ENCODE assay signal across 17 cellular contexts in the genomic region with DNA sequence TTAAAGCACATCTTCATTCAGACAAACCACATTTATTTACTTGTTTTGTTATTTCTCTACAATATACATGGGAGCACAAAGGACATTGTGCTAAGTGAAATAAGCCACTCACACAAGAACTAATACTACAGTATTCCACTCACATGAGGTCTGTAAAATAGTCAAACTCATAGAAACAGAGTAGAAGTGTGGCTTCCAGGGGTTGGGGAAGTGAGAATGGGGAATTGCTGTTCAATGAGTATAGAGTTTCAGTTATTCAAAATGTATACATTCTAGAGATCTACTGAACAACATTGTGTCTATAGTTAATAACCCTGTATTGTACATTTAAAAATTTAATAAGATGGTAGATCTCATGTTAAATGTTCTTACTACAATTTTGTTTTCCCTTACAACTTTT.
DNase-seq lines count a peak whose midpoint lies in the region; ATAC-seq and TF ChIP-seq lines count a peak whose summit lies in the region.
"Had no signal": no experiment of that assay in that cellular context is flagged by ENCODE, and none has a peak within 500 bp of the region (broad histone marks: within the 10 kb centered on the region; RNA-seq: fewer than 3 reads in every experiment).

No MANE protein-coding gene starts in this region.

- H3K9me3 Mint-ChIP-seq in activated T-cell treated with anti-CD3 and anti-CD28 coated beads, Interleukin-2, amount 50 U/mL, for 24 hours: no peaks in the 10 kb centered on the region

- H4K20me1 ChIP-seq in OCI-LY7 (ENCODE audit: insufficient read depth, low read length) (no peaks in the 10 kb centered on the region), hepatocyte (ENCODE audit: insufficient read depth, poor library complexity, severe bottlenecking) (no peaks in the 10 kb centered on the region)

- no peaks in the 10 kb centered on the region for H3K27me3 ChIP-seq in hepatocyte

- no TSS peak for BruUV-seq in OCI-LY7 (replicated peaks; lab: Mats Ljungman, UMichigan)

- H3K9me3 ChIP-seq in OCI-LY7 (ENCODE audit: low read length) (no peaks in the 10 kb centered on the region), hepatocyte (ENCODE audit: low read depth) (no peaks in the 10 kb centered on the region)
- H3K9me3 ChIP-seq: prostate gland had no signal

- H3K4me3 ChIP-seq in OCI-LY7 (ENCODE audit: low read depth, low read length, poor library complexity, severe bottlenecking) (no peak overlapping the region), hepatocyte (no peak overlapping the region)
- H3K4me3 ChIP-seq: prostate gland had no signal

- intact Hi-C loops in OCI-LY7 (cut with micrococcal nuclease; ENCODE audit: unreplicated experiment): loop anchor here (5.0 kb wide), 1 partner anchor 89 kb away; a partner anchor contains a TSS

- H3K4me2 ChIP-seq in OCI-LY7 (ENCODE audit: low read length) (peak overlapping the region; percentile 49), hepatocyte (no peak overlapping the region)

- in situ Hi-C loops in GM13977 (cut with MboI; ENCODE audit: low pct_unique_long_range_greater_than_20kb, low sequenced_read_pairs, unreplicated experiment): no loop called here

- ATAC-seq in GM18870 (IDR thresholded peaks at IDR 0.05; ENCODE audit: unreplicated experiment) (peak; percentile 77), GM21723 (IDR thresholded peaks at IDR 0.05; ENCODE audit: unreplicated experiment) (peak; percentile 61), HG03159 (IDR thresholded peaks at IDR 0.05; ENCODE audit: unreplicated experiment) (peak; percentile 88)

- H3K36me3 ChIP-seq in OCI-LY7 (ENCODE audit: insufficient read depth, low read length) (no peaks in the 10 kb centered on the region), hepatocyte (replicated peaks; ENCODE audit: insufficient read depth, low read depth) (no peaks in the 10 kb centered on the region)
- H3K36me3 ChIP-seq: prostate gland had no signal

- H3K27ac ChIP-seq in OCI-LY7 (ENCODE audit: low read depth, low read length, poor library complexity, severe bottlenecking): peak overlapping the region; percentile 43
- no peak overlapping the region for H3K27ac ChIP-seq in hepatocyte
- H3K27ac ChIP-seq: prostate gland had no signal

- H3K9me2 ChIP-seq in OCI-LY7 (ENCODE audit: insufficient read depth, low read length): no peaks in the 10 kb centered on the region
- no peaks in the 10 kb centered on the region for H3K9me2 ChIP-seq in hepatocyte (replicated peaks; ENCODE audit: insufficient read depth)

- H2AFZ ChIP-seq in OCI-LY7 (ENCODE audit: low read length) (peak overlapping the region; percentile 49; the same call in 1 of the 2 replicates), hepatocyte (no peak overlapping the region)

- DNase-seq in OCI-LY7 (ENCODE audit: low spot score): peak; percentile 20
- DNase-seq in NCI-H146 treated with DMSO at 0.1 percent for 48 hours (lab: John Stamatoyannopoulos, UW; ENCODE audit: unreplicated experiment): no peak
- DNase-seq in activated T-cell treated with anti-CD3 and anti-CD28 coated beads, Interleukin-2, amount 50 U/mL, for 24 hours: no peak
- no peak for DNase-seq in GM13977 (ENCODE audit: low spot score)
- DNase-seq in hepatocyte (ENCODE audit: low spot score): no peak
- DNase-seq: activated CD4-positive, alpha-beta T cell treated with anti-CD3 and anti-CD28 coated beads, Interleukin-2, amount 10 ng/mL, durations not matched to agents 7 days and 5 days; AML-193; cerebellar nuclear complex; foreskin fibroblast; naive B cell; SHP77; substantia nigra; T-helper 9 cell had no signal

- H3K4me1 ChIP-seq in OCI-LY7 (ENCODE audit: insufficient read depth, low read length, poor library complexity, severe bottlenecking): peaks cover 29% of the 10 kb centered on the region
- no peaks in the 10 kb centered on the region for H3K4me1 ChIP-seq in hepatocyte (ENCODE audit: insufficient read depth)

- no peaks in the 10 kb centered on the region for H3K27me3 Mint-ChIP-seq in activated T-cell treated with anti-CD3 and anti-CD28 coated beads, Interleukin-2, amount 50 U/mL, for 24 hours
- H3K27me3 Mint-ChIP-seq: activated CD4-positive, alpha-beta T cell treated with anti-CD3 and anti-CD28 coated beads, Interleukin-2, amount 10 ng/mL, durations not matched to agents 7 days and 5 days; naive B cell had no signal

- H3K79me2 ChIP-seq in OCI-LY7 (ENCODE audit: insufficient read depth, low read depth, low read length): no peaks in the 10 kb centered on the region
- no peaks in the 10 kb centered on the region for H3K79me2 ChIP-seq in hepatocyte

- no peak overlapping the region for H3K27ac Mint-ChIP-seq in activated T-cell treated with anti-CD3 and anti-CD28 coated beads, Interleukin-2, amount 50 U/mL, for 24 hours
- H3K27ac Mint-ChIP-seq: activated CD4-positive, alpha-beta T cell treated with anti-CD3 and anti-CD28 coated beads, Interleukin-2, amount 10 ng/mL, durations not matched to agents 7 days and 5 days had no signal

- no peaks in the 10 kb centered on the region for H3K36me3 Mint-ChIP-seq in activated T-cell treated with anti-CD3 and anti-CD28 coated beads, Interleukin-2, amount 50 U/mL, for 24 hours (ENCODE audit: low read depth)
- H3K36me3 Mint-ChIP-seq: naive B cell had no signal

- H3K4me3 Mint-ChIP-seq in activated T-cell treated with anti-CD3 and anti-CD28 coated beads, Interleukin-2, amount 50 U/mL, for 24 hours: no peak overlapping the region
- H3K4me3 Mint-ChIP-seq: activated CD4-positive, alpha-beta T cell treated with anti-CD3 and anti-CD28 coated beads, Interleukin-2, amount 10 ng/mL, durations not matched to agents 7 days and 5 days; naive B cell had no signal

- H3K4me1 Mint-ChIP-seq in activated T-cell treated with anti-CD3 and anti-CD28 coated beads, Interleukin-2, amount 50 U/mL, for 24 hours (ENCODE audit: low read depth): no peaks in the 10 kb centered on the region
- H3K4me1 Mint-ChIP-seq: activated CD4-positive, alpha-beta T cell treated with anti-CD3 and anti-CD28 coated beads, Interleukin-2, amount 10 ng/mL, durations not matched to agents 7 days and 5 days; naive B cell had no signal

- CTCF ChIA-PET in OCI-LY7 (lab: Charles Lee; ENCODE audit: unreplicated experiment): no interaction called here

- no peak for TF ChIP-seq CTCF in OCI-LY7 (conservative IDR thresholded peaks at IDR 0.05; ENCODE audit: low read length)
- TF ChIP-seq CTCF in GM13977 (IDR thresholded peaks at IDR 0.05; ENCODE audit: extremely low read depth, insufficient read depth, missing control alignments): no peak
- TF ChIP-seq CTCF in hepatocyte (IDR thresholded peaks at IDR 0.05; ENCODE audit: poor library complexity): no peak

- POLR2A ChIA-PET in OCI-LY7 (lab: Charles Lee): no interaction called here
